ENCODE assay signal across 9 cellular contexts in genomic region chr4:1512738-1513660, GRCh38.
DNase-seq lines count a peak whose midpoint lies in the region; ATAC-seq, FAIRE-seq and TF ChIP-seq lines count a peak whose summit lies in the region.
"Had no signal": no experiment of that assay in that cellular context is flagged by ENCODE, and none has a peak within 500 bp of the region (broad histone marks: within the 10 kb centered on the region; RNA-seq: fewer than 3 reads in every experiment).

No MANE protein-coding gene starts in this region.

- peaks cover 3% of the 10 kb centered on the region for H3K27me3 ChIP-seq in effector memory CD4-positive, alpha-beta T cell (replicated peaks; ENCODE audit: control insufficient read depth, insufficient read depth, low read length, poor library complexity, severe bottlenecking)
- no peaks in the 10 kb centered on the region for H3K27me3 ChIP-seq in testis

- peak; percentile 42 for DNase-seq in NCI-H748 (lab: John Stamatoyannopoulos, UW; ENCODE audit: unreplicated experiment)
- no peak for DNase-seq in NCI-H748 treated with DMSO at 0.1 percent for 48 hours (lab: John Stamatoyannopoulos, UW)
- DNase-seq in activated CD4-positive, alpha-beta T cell treated with anti-CD3 and anti-CD28 coated beads, Interleukin-2, amount 50 U/mL, for 1 hour = peak; percentile 51
- peak in 2 of 3 donors; percentile 11 to 16 for DNase-seq in effector memory CD4-positive, alpha-beta T cell
- peak; percentile 9 for DNase-seq in naive B cell
- DNase-seq in testis = peak; percentile 46
- DNase-seq in H54 (ENCODE audit: insufficient read length, low spot score) = no peak

- ATAC-seq in naive B cell (ENCODE audit: low read depth in 2 of 2) (peak; percentile 54 to 61), GM18867 (IDR thresholded peaks at IDR 0.05; ENCODE audit: unreplicated experiment) (no peak)

- peak; percentile 58 to 70 (median 65) for TF ChIP-seq CTCF in testis (IDR thresholded peaks at IDR 0.05)

- WGBS in testis, 2 donors = 0 to 8% methylated on average over 2 to 65 of the region's 78 CpGs

- no peak for TF ChIP-seq POLR2A in testis (IDR thresholded peaks at IDR 0.05)
- TF ChIP-seq POLR2A in H54 (IDR thresholded peaks at IDR 0.05; ENCODE audit: low read depth, low read length) = no peak

- no peak for FAIRE-seq in H54 (lab: Jason Lieb, UNC)
- FAIRE-seq: G401.6 had no signal

- no peaks in the 10 kb centered on the region for H3K36me3 ChIP-seq in effector memory CD4-positive, alpha-beta T cell (ENCODE audit: control insufficient read depth, insufficient read depth, low read length)
- no peaks in the 10 kb centered on the region for H3K36me3 ChIP-seq in testis (ENCODE audit: low read depth, missing control alignments)

- H3K4me1 ChIP-seq in effector memory CD4-positive, alpha-beta T cell (ENCODE audit: control insufficient read depth, insufficient read depth, low read length, poor library complexity, severe bottlenecking) = peaks cover 3% of the 10 kb centered on the region
- H3K4me1 ChIP-seq in testis = no peaks in the 10 kb centered on the region

- H3K4me1 Mint-ChIP-seq in naive B cell = peaks cover 0 to 2% (median 0%) of the 10 kb centered on the region in 3 donors

- H3K4me3 Mint-ChIP-seq in naive B cell = peak overlapping the region in 1 of 8 donors; percentile 61

- H3K4me3 ChIP-seq in effector memory CD4-positive, alpha-beta T cell (ENCODE audit: insufficient read depth, low read depth, low read length, poor library complexity, severe bottlenecking) = no peak overlapping the region
- peak overlapping the region; percentile 31 to 45 for H3K4me3 ChIP-seq in testis

- no peak overlapping the region for H3K27ac Mint-ChIP-seq in naive B cell

- H3K36me3 Mint-ChIP-seq in naive B cell = no peaks in the 10 kb centered on the region

- peaks cover 19 to 24% (median 23%) of the 10 kb centered on the region in 3 donors for H3K27me3 Mint-ChIP-seq in naive B cell

- H3K9me3 ChIP-seq in effector memory CD4-positive, alpha-beta T cell (ENCODE audit: control insufficient read depth, low read length) = no peaks in the 10 kb centered on the region
- H3K9me3 ChIP-seq in testis = no peaks in the 10 kb centered on the region

- intact Hi-C loops in testis (cut with DNase I; ENCODE audit: low total_unique reads) = no loop called here

- peaks cover 0 to 3% (median 0%) of the 10 kb centered on the region in 7 donors for H3K9me3 Mint-ChIP-seq in naive B cell

- H3K27ac ChIP-seq in effector memory CD4-positive, alpha-beta T cell (ENCODE audit: insufficient read depth, low read length, poor library complexity, severe bottlenecking) = no peak overlapping the region
- H3K27ac ChIP-seq in testis = no peak overlapping the region

Comparison
In these comparisons a context has a peak if more than half of its experiments do, and no peak if none do; other contexts are left out.
1. DNase-seq: peak in NCI-H748 (single experiment), activated CD4-positive, alpha-beta T cell treated with anti-CD3 and anti-CD28 coated beads, Interleukin-2, amount 50 U/mL, for 1 hour (single experiment), effector memory CD4-positive, alpha-beta T cell (2 of 3), naive B cell (single experiment) and testis (single experiment); none in NCI-H748 treated with DMSO at 0.1 percent for 48 hours (single experiment) and H54 (single experiment).